18 cellular contexts compared by ENCODE assay signal in the genomic region with DNA sequence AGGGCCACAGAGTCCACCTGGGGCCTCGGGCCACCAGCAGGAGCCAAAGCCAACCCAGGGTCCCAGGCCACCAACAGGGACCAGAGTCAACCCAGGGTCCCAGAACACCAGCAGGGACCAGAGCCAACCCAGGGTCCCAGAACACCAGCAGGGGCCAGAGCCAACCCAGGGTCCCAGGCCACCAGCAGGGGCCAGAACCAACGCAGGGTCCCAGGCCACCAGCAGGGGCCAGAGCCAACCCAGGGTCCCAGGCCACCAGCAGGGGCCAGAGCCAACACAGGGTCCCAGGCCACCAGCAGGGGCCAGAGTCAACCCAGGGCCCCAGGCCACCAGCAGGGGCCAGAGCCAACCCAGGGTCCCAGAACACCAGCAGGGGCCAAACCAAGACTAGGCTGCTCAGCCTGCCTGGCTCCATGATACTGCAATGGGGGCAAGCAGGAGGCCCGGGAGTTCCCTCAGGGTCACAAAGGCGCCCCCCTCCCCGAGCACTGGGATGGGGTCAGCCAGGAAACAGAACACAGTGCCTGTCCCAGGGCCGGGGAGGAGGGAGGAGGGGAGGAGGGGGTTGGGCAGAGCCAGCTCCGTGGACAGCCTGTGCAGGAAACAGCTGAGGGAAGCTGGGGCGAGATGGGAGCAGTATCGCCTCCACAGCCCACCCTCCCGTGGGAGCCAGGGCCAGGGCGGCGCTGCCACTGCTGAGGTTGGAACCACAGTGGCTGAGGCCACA.
A peak's percentile ranks its signal among the peaks of the same experiment; 100 is the strongest.
DNase-seq lines count a peak whose midpoint lies in the region; ATAC-seq and TF ChIP-seq lines count a peak whose summit lies in the region.
"Had no signal": no experiment of that assay in that cellular context is flagged by ENCODE, and none has a peak within 500 bp of the region (broad histone marks: within the 10 kb centered on the region; RNA-seq: fewer than 3 reads in every experiment).

No MANE protein-coding gene starts in this region.

- no peak overlapping the region for H2BK12ac ChIP-seq in H9 (ENCODE audit: insufficient read length, low read depth, low read length)

- no peaks in the 10 kb centered on the region for H3K23me2 ChIP-seq in H9 (ENCODE audit: insufficient read length, low read depth, low read length, poor library complexity, severe bottlenecking)

- H2BK5ac ChIP-seq in H9 (ENCODE audit: insufficient read length, low read length) = no peak overlapping the region

- ATAC-seq in left lung = peak; percentile 10
- no peak for ATAC-seq in foreskin keratinocyte

- no peak overlapping the region for H2AFZ ChIP-seq in H9 (ENCODE audit: low read length)
- H2AFZ ChIP-seq: PC-9 had no signal

- no peak overlapping the region for H3K18ac ChIP-seq in H9 (ENCODE audit: insufficient read length, low read depth, low read length)

- DNase-seq in H9 = peak; percentile 30
- no peak for DNase-seq in endodermal cell
- no peak for DNase-seq in left lung
- DNase-seq in spleen = peak; percentile 66
- DNase-seq in NCI-H1417 (lab: John Stamatoyannopoulos, UW) = no peak
- DNase-seq in endothelial cell (ENCODE audit: low spot score) = no peak
- DNase-seq in HT-29 (ENCODE audit: low spot score) = no peak
- no peak for DNase-seq in foreskin keratinocyte
- DNase-seq: activated CD4-positive, alpha-beta T cell treated with anti-CD3 and anti-CD28 coated beads, Interleukin-2, amount 10 ng/mL, durations not matched to agents 7 days and 5 days; activated naive CD4-positive, alpha-beta T cell treated with anti-CD3 and anti-CD28 coated beads, Interleukin-2, amount 50 U/mL, for 16 hours; AML-193; NCI-H1048; NCI-H526 treated with DMSO at 0.1 percent for 48 hours; PC-9; stimulated activated CD4-positive, alpha-beta T cell treated with anti-CD3 and anti-CD28 coated beads, Interleukin-2, amount 100 ng/mL, for 48 hours had no signal

- H3K4me1 Mint-ChIP-seq in H9 (no peaks in the 10 kb centered on the region), endodermal cell (no peaks in the 10 kb centered on the region), endothelial cell (ENCODE audit: unreplicated experiment) (peaks cover 11% of the 10 kb centered on the region)
- H3K4me1 Mint-ChIP-seq: activated CD4-positive, alpha-beta T cell treated with anti-CD3 and anti-CD28 coated beads, Interleukin-2, amount 10 ng/mL, durations not matched to agents 7 days and 5 days; neural crest cell had no signal

- H2BK20ac ChIP-seq in H9 (ENCODE audit: low read depth, low read length, poor library complexity, severe bottlenecking) = no peak overlapping the region

- H3K79me1 ChIP-seq in H9 (ENCODE audit: insufficient read depth, low read depth, low read length, poor library complexity, severe bottlenecking) = no peaks in the 10 kb centered on the region

- TF ChIP-seq CTCF in H9 (conservative IDR thresholded peaks at IDR 0.05) (0 out of 3 replicates have a peak, but pooled peaks have one; percentile 21), endodermal cell (conservative IDR thresholded peaks at IDR 0.05) (peak; percentile 51), left lung (IDR thresholded peaks at IDR 0.05) (no peak), spleen (IDR thresholded peaks at IDR 0.05 in 8 of 11, conservative IDR thresholded peaks at IDR 0.05 in 3 of 11) (no peak), endothelial cell (IDR thresholded peaks at IDR 0.05; ENCODE audit: unreplicated experiment) (no peak), foreskin keratinocyte (conservative IDR thresholded peaks at IDR 0.05) (no peak)

- no peak overlapping the region; the same call in 1 of the 2 replicates for H3K14ac ChIP-seq in H9 (ENCODE audit: insufficient read depth, low read length)

- peak overlapping the region; percentile 17 for H4K5ac ChIP-seq in H9 (ENCODE audit: insufficient read length, low read depth, low read length)

- no peak overlapping the region for H3K4ac ChIP-seq in H9 (ENCODE audit: low read depth, low read length)

- H3K27ac ChIP-seq in H9 (ENCODE audit: insufficient read length, low read depth, low read length) = no peak overlapping the region
- H3K27ac ChIP-seq in endodermal cell (ENCODE audit: low read depth, low read length) = no peak overlapping the region
- no peak overlapping the region for H3K27ac ChIP-seq in left lung
- no peak overlapping the region for H3K27ac ChIP-seq in spleen
- no peak overlapping the region for H3K27ac ChIP-seq in foreskin keratinocyte
- H3K27ac ChIP-seq: PC-9, SK-N-MC had no signal

- no peaks in the 10 kb centered on the region for H3K79me2 ChIP-seq in H9 (ENCODE audit: insufficient read depth, low read length)

- H3K27ac Mint-ChIP-seq in H9 (no peak overlapping the region), endodermal cell (no peak overlapping the region), endothelial cell (ENCODE audit: unreplicated experiment) (no peak overlapping the region)
- H3K27ac Mint-ChIP-seq: activated CD4-positive, alpha-beta T cell treated with anti-CD3 and anti-CD28 coated beads, Interleukin-2, amount 10 ng/mL, durations not matched to agents 7 days and 5 days had no signal

- H3K9ac ChIP-seq in H9 (ENCODE audit: extremely low read depth, insufficient read length, low read length) (no peak overlapping the region), endodermal cell (ENCODE audit: extremely low read depth, low read length, poor library complexity, severe bottlenecking) (no peak overlapping the region)

- H2BK120ac ChIP-seq in H9 (ENCODE audit: low read depth, low read length, poor library complexity, severe bottlenecking) = no peak overlapping the region

- H3K27me3 ChIP-seq in H9 (ENCODE audit: insufficient read depth, low read length) (no peaks in the 10 kb centered on the region), endodermal cell (ENCODE audit: control insufficient read depth, insufficient read depth, low read length, poor library complexity, severe bottlenecking) (no peaks in the 10 kb centered on the region), left lung (peaks cover 0 to 27% of the 10 kb centered on the region in 2 donors), spleen (replicated peaks in 1 of 7) (peaks cover 0 to 23% (median 0%) of the 10 kb centered on the region in 7 donors), foreskin keratinocyte (peaks cover 7% of the 10 kb centered on the region)

- no peak overlapping the region for H3K56ac ChIP-seq in H9 (ENCODE audit: insufficient read length, low read depth, low read length)

- no CpG with 5 or more reads among the region's 12 CpGs for WGBS in H9 (ENCODE audit: extremely low coverage, insufficient read length, low lambda C conversion rate)
- 88 to 97% methylated on average over 8 to 12 of the region's 12 CpGs for WGBS in endodermal cell (ENCODE audit: insufficient coverage in 1 of 2, insufficient read length in 1 of 2), 2 experiments
- WGBS in spleen, 5 donors = 7 to 80% (median 21%) methylated on average over 1 to 12 of the region's 12 CpGs

- H3K4me2 ChIP-seq in H9 (ENCODE audit: insufficient read depth, insufficient read length, low read length) = no peak overlapping the region
- H3K4me2 ChIP-seq: PC-9 had no signal

- no peaks in the 10 kb centered on the region for H3K36me3 Mint-ChIP-seq in H9 (ENCODE audit: insufficient read depth in 1 of 3, low read depth in 3 of 3)
- H3K36me3 Mint-ChIP-seq in endodermal cell (ENCODE audit: low read depth) = no peaks in the 10 kb centered on the region
- H3K36me3 Mint-ChIP-seq in endothelial cell (ENCODE audit: low read depth, unreplicated experiment) = no peaks in the 10 kb centered on the region

- no peaks in the 10 kb centered on the region for H3K36me3 ChIP-seq in endodermal cell (ENCODE audit: control insufficient read depth, insufficient read depth, low read length)
- H3K36me3 ChIP-seq in left lung = no peaks in the 10 kb centered on the region
- H3K36me3 ChIP-seq in spleen = no peaks in the 10 kb centered on the region

- no peak overlapping the region for H3T11ph ChIP-seq in H9 (ENCODE audit: low read length)

- H3K27me3 Mint-ChIP-seq in H9 (ENCODE audit: low read depth) (peaks cover 60% of the 10 kb centered on the region), endodermal cell (ENCODE audit: insufficient read depth) (peaks cover 2% of the 10 kb centered on the region), endothelial cell (ENCODE audit: unreplicated experiment) (peaks cover 3% of the 10 kb centered on the region)

- H4K20me1 ChIP-seq in H9 (ENCODE audit: control insufficient read depth, insufficient read depth, insufficient read length) = no peaks in the 10 kb centered on the region

- no peak overlapping the region for H3K23ac ChIP-seq in H9 (ENCODE audit: insufficient read length, low read depth, low read length)

- H3K4me3 ChIP-seq in endodermal cell (ENCODE audit: low read length) (no peak overlapping the region), left lung (no peak overlapping the region), spleen (no peak overlapping the region)
- H3K4me3 ChIP-seq: lung, PC-9, SK-N-MC had no signal

- intact Hi-C loops in left lung (cut with DNase I) (no loop called here), spleen (cut with DNase I; ENCODE audit: low total_unique reads) (no loop called here)

- H3K9me3 Mint-ChIP-seq in H9 = peaks cover 0 to 4% of the 10 kb centered on the region in 2 experiments; a peak in 1 of 5 replicates
- H3K9me3 Mint-ChIP-seq in endodermal cell = no peaks in the 10 kb centered on the region
- no peaks in the 10 kb centered on the region for H3K9me3 Mint-ChIP-seq in endothelial cell (ENCODE audit: unreplicated experiment)
- H3K9me3 Mint-ChIP-seq: activated CD4-positive, alpha-beta T cell treated with anti-CD3 and anti-CD28 coated beads, Interleukin-2, amount 10 ng/mL, durations not matched to agents 7 days and 5 days had no signal

- H3K4me1 ChIP-seq in H9 (ENCODE audit: insufficient read depth, low read length) = no peaks in the 10 kb centered on the region
- no peaks in the 10 kb centered on the region for H3K4me1 ChIP-seq in endodermal cell (ENCODE audit: control insufficient read depth, insufficient read depth, low read length)
- H3K4me1 ChIP-seq in left lung = no peaks in the 10 kb centered on the region
- peaks cover 0 to 10% (median 2%) of the 10 kb centered on the region in 6 donors for H3K4me1 ChIP-seq in spleen
- H3K4me1 ChIP-seq in foreskin keratinocyte = no peaks in the 10 kb centered on the region

- no peak overlapping the region for H4K8ac ChIP-seq in H9 (replicated peaks; ENCODE audit: insufficient read length, low read depth, low read length)

- H4K91ac ChIP-seq in H9 (ENCODE audit: insufficient read length, low read depth, low read length) = no peak overlapping the region

- H2AK5ac ChIP-seq in H9 (ENCODE audit: insufficient read length, low read length) = no peak overlapping the region

- H3K9me3 ChIP-seq in H9 (ENCODE audit: control insufficient read depth, low read depth, low read length) (no peaks in the 10 kb centered on the region), endodermal cell (ENCODE audit: control insufficient read depth, low read length) (no peaks in the 10 kb centered on the region), left lung (no peaks in the 10 kb centered on the region), spleen (no peaks in the 10 kb centered on the region)

- H3K4me3 Mint-ChIP-seq in H9 (no peak overlapping the region), endodermal cell (no peak overlapping the region), endothelial cell (ENCODE audit: unreplicated experiment) (no peak overlapping the region)
- H3K4me3 Mint-ChIP-seq: activated CD4-positive, alpha-beta T cell treated with anti-CD3 and anti-CD28 coated beads, Interleukin-2, amount 10 ng/mL, durations not matched to agents 7 days and 5 days; neural crest cell had no signal

- no peak overlapping the region for H2BK15ac ChIP-seq in H9 (ENCODE audit: low read depth, low read length)

- no peak for TF ChIP-seq POLR2A in spleen (IDR thresholded peaks at IDR 0.05)

Comparison
In these comparisons a context has a peak if more than half of its experiments do, and no peak if none do; other contexts are left out.
1. DNase-seq: peak in H9 (single experiment) and spleen (single experiment); none in endodermal cell (single experiment), left lung (0 of 2), NCI-H1417 (0 of 3), endothelial cell (single experiment), HT-29 (single experiment) and foreskin keratinocyte (0 of 2).
2. CTCF ChIP-seq: peak in H9 (single experiment) and endodermal cell (single experiment); none in left lung (0 of 2), spleen (0 of 11), endothelial cell (single experiment) and foreskin keratinocyte (single experiment).